ENCODE assay signal across 2 cellular contexts in the genomic region with DNA sequence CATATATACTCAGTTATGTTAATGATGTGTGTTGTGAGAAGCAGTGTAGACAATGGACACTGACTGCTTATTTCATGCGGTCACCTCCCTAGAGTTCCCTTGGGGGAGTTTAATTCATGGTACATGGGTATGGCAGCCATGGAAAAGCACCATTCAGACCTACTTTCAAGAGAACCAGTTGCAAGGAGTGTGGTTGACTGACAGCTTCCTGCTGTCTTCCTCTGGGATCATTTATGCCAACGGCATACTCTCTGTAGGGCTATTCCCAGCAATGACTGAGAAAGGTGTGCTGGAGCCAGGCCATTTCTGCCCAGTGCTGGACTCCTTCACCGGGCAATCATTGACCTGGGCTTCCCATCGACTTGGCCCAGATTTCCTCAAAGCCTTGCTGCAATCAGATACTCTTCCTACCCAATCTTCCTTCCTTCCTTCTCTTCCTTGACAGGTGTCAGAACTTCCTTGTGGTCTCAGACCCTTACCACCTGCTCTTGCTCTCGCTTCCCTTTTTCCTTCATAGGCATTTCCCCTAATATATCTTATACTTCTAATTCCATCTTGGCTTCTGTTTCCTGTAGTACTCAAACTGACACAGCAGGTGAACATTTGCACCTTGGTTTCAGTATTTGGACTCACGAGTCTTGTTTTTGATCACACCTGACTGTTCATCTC.
TF ChIP-seq lines count a peak whose summit lies in the region.

No MANE protein-coding gene starts in this region.

TF ChIP-seq in HepG2, 621 proteins besides CTCF, POLR2A, EP300 and RAD21:
- TF ChIP-seq ZSCAN12 (CRISPR knock-in tag; IDR thresholded peaks at IDR 0.05) (no peak), ISX (CRISPR knock-in tag; conservative IDR thresholded peaks at IDR 0.05) (no peak), ZNF101 (CRISPR knock-in tag; IDR thresholded peaks at IDR 0.05; ENCODE audit: borderline replicate concordance, low read depth) (no peak), ZBTB38 (CRISPR knock-in tag; IDR thresholded peaks at IDR 0.05) (no peak), ZNF354B (CRISPR knock-in tag; IDR thresholded peaks at IDR 0.05) (no peak), MXI1 (IDR thresholded peaks at IDR 0.05; ENCODE audit: borderline replicate concordance, low read depth, low read length) (no peak), ZKSCAN1 (IDR thresholded peaks at IDR 0.05; ENCODE audit: low read length) (no peak), FOXP1 (IDR thresholded peaks at IDR 0.05) (no peak), FOXP1 (CRISPR knock-in tag; IDR thresholded peaks at IDR 0.05) (no peak), ZNF441 (CRISPR knock-in tag; IDR thresholded peaks at IDR 0.05; ENCODE audit: borderline replicate concordance) (no peak), ZNF749 (CRISPR knock-in tag; IDR thresholded peaks at IDR 0.05; ENCODE audit: borderline replicate concordance) (no peak), THAP11 (CRISPR knock-in tag; IDR thresholded peaks at IDR 0.05) (no peak), KDM2A (CRISPR knock-in tag; IDR thresholded peaks at IDR 0.05; ENCODE audit: borderline replicate concordance, low read depth) (no peak), SMYD3 (CRISPR knock-in tag; IDR thresholded peaks at IDR 0.05) (no peak), ZNF10 (CRISPR knock-in tag; IDR thresholded peaks at IDR 0.05; ENCODE audit: borderline replicate concordance, low read depth) (no peak), CHCHD3 (CRISPR knock-in tag; IDR thresholded peaks at IDR 0.05) (no peak)
- TF ChIP-seq, protein P1, sequence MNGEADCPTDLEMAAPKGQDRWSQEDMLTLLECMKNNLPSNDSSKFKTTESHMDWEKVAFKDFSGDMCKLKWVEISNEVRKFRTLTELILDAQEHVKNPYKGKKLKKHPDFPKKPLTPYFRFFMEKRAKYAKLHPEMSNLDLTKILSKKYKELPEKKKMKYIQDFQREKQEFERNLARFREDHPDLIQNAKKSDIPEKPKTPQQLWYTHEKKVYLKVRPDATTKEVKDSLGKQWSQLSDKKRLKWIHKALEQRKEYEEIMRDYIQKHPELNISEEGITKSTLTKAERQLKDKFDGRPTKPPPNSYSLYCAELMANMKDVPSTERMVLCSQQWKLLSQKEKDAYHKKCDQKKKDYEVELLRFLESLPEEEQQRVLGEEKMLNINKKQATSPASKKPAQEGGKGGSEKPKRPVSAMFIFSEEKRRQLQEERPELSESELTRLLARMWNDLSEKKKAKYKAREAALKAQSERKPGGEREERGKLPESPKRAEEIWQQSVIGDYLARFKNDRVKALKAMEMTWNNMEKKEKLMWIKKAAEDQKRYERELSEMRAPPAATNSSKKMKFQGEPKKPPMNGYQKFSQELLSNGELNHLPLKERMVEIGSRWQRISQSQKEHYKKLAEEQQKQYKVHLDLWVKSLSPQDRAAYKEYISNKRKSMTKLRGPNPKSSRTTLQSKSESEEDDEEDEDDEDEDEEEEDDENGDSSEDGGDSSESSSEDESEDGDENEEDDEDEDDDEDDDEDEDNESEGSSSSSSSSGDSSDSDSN (CRISPR knock-in tag; IDR thresholded peaks at IDR 0.05) = no peak
- TF ChIP-seq, protein P2, sequence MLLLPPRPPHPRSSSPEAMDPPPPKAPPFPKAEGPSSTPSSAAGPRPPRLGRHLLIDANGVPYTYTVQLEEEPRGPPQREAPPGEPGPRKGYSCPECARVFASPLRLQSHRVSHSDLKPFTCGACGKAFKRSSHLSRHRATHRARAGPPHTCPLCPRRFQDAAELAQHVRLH (CRISPR knock-in tag; IDR thresholded peaks at IDR 0.05; ENCODE audit: borderline replicate concordance, low read depth) = no peak
- TF ChIP-seq, protein P3, sequence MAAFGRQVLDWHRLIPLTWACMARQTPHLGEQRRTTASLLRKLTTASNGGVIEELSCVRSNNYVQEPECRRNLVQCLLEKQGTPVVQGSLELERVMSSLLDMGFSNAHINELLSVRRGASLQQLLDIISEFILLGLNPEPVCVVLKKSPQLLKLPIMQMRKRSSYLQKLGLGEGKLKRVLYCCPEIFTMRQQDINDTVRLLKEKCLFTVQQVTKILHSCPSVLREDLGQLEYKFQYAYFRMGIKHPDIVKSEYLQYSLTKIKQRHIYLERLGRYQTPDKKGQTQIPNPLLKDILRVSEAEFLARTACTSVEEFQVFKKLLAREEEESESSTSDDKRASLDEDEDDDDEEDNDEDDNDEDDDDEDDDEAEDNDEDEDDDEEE (CRISPR knock-in tag; IDR thresholded peaks at IDR 0.05) = no peak
- TF ChIP-seq, protein P4, sequence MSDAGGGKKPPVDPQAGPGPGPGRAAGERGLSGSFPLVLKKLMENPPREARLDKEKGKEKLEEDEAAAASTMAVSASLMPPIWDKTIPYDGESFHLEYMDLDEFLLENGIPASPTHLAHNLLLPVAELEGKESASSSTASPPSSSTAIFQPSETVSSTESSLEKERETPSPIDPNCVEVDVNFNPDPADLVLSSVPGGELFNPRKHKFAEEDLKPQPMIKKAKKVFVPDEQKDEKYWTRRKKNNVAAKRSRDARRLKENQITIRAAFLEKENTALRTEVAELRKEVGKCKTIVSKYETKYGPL (CRISPR knock-in tag; IDR thresholded peaks at IDR 0.05) = no peak
- TF ChIP-seq, protein P5, sequence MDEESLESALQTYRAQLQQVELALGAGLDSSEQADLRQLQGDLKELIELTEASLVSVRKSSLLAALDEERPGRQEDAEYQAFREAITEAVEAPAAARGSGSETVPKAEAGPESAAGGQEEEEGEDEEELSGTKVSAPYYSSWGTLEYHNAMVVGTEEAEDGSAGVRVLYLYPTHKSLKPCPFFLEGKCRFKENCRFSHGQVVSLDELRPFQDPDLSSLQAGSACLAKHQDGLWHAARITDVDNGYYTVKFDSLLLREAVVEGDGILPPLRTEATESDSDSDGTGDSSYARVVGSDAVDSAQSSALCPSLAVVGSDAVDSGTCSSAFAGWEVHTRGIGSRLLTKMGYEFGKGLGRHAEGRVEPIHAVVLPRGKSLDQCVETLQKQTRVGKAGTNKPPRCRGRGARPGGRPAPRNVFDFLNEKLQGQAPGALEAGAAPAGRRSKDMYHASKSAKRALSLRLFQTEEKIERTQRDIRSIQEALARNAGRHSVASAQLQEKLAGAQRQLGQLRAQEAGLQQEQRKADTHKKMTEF (CRISPR knock-in tag; IDR thresholded peaks at IDR 0.05) = no peak

TF ChIP-seq in H1, 55 proteins besides CTCF, POLR2A, EP300 and RAD21:
- TF ChIP-seq, protein P6, sequence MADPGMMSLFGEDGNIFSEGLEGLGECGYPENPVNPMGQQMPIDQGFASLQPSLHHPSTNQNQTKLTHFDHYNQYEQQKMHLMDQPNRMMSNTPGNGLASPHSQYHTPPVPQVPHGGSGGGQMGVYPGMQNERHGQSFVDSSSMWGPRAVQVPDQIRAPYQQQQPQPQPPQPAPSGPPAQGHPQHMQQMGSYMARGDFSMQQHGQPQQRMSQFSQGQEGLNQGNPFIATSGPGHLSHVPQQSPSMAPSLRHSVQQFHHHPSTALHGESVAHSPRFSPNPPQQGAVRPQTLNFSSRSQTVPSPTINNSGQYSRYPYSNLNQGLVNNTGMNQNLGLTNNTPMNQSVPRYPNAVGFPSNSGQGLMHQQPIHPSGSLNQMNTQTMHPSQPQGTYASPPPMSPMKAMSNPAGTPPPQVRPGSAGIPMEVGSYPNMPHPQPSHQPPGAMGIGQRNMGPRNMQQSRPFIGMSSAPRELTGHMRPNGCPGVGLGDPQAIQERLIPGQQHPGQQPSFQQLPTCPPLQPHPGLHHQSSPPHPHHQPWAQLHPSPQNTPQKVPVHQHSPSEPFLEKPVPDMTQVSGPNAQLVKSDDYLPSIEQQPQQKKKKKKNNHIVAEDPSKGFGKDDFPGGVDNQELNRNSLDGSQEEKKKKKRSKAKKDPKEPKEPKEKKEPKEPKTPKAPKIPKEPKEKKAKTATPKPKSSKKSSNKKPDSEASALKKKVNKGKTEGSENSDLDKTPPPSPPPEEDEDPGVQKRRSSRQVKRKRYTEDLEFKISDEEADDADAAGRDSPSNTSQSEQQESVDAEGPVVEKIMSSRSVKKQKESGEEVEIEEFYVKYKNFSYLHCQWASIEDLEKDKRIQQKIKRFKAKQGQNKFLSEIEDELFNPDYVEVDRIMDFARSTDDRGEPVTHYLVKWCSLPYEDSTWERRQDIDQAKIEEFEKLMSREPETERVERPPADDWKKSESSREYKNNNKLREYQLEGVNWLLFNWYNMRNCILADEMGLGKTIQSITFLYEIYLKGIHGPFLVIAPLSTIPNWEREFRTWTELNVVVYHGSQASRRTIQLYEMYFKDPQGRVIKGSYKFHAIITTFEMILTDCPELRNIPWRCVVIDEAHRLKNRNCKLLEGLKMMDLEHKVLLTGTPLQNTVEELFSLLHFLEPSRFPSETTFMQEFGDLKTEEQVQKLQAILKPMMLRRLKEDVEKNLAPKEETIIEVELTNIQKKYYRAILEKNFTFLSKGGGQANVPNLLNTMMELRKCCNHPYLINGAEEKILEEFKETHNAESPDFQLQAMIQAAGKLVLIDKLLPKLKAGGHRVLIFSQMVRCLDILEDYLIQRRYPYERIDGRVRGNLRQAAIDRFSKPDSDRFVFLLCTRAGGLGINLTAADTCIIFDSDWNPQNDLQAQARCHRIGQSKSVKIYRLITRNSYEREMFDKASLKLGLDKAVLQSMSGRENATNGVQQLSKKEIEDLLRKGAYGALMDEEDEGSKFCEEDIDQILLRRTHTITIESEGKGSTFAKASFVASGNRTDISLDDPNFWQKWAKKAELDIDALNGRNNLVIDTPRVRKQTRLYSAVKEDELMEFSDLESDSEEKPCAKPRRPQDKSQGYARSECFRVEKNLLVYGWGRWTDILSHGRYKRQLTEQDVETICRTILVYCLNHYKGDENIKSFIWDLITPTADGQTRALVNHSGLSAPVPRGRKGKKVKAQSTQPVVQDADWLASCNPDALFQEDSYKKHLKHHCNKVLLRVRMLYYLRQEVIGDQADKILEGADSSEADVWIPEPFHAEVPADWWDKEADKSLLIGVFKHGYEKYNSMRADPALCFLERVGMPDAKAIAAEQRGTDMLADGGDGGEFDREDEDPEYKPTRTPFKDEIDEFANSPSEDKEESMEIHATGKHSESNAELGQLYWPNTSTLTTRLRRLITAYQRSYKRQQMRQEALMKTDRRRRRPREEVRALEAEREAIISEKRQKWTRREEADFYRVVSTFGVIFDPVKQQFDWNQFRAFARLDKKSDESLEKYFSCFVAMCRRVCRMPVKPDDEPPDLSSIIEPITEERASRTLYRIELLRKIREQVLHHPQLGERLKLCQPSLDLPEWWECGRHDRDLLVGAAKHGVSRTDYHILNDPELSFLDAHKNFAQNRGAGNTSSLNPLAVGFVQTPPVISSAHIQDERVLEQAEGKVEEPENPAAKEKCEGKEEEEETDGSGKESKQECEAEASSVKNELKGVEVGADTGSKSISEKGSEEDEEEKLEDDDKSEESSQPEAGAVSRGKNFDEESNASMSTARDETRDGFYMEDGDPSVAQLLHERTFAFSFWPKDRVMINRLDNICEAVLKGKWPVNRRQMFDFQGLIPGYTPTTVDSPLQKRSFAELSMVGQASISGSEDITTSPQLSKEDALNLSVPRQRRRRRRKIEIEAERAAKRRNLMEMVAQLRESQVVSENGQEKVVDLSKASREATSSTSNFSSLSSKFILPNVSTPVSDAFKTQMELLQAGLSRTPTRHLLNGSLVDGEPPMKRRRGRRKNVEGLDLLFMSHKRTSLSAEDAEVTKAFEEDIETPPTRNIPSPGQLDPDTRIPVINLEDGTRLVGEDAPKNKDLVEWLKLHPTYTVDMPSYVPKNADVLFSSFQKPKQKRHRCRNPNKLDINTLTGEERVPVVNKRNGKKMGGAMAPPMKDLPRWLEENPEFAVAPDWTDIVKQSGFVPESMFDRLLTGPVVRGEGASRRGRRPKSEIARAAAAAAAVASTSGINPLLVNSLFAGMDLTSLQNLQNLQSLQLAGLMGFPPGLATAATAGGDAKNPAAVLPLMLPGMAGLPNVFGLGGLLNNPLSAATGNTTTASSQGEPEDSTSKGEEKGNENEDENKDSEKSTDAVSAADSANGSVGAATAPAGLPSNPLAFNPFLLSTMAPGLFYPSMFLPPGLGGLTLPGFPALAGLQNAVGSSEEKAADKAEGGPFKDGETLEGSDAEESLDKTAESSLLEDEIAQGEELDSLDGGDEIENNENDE (IDR thresholded peaks at IDR 0.05; ENCODE audit: insufficient replicate concordance, low read length) = no peak
- no peak for TF ChIP-seq TCF12 (IDR thresholded peaks at IDR 0.05; ENCODE audit: low read depth, low read length)
- TF ChIP-seq, protein P7, sequence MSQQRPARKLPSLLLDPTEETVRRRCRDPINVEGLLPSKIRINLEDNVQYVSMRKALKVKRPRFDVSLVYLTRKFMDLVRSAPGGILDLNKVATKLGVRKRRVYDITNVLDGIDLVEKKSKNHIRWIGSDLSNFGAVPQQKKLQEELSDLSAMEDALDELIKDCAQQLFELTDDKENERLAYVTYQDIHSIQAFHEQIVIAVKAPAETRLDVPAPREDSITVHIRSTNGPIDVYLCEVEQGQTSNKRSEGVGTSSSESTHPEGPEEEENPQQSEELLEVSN (IDR thresholded peaks at IDR 0.05) = no peak
- no peak for TF ChIP-seq SP2 (IDR thresholded peaks at IDR 0.05; ENCODE audit: low read length)
- no peak for TF ChIP-seq HDAC2 (IDR thresholded peaks at IDR 0.05; ENCODE audit: borderline replicate concordance in 1 of 2, low read depth in 2 of 2, low read length in 2 of 2)
- TF ChIP-seq SP4 (IDR thresholded peaks at IDR 0.05; ENCODE audit: low read length) = no peak
- TF ChIP-seq SAP30 (IDR thresholded peaks at IDR 0.05; ENCODE audit: insufficient read depth, insufficient replicate concordance, low read length) = no peak
- TF ChIP-seq KDM5A (IDR thresholded peaks at IDR 0.05; ENCODE audit: low read length) = no peak
- TF ChIP-seq KDM1A (IDR thresholded peaks at IDR 0.05; ENCODE audit: borderline replicate concordance, low read length) = no peak
- no peak for TF ChIP-seq TEAD4 (IDR thresholded peaks at IDR 0.05; ENCODE audit: low read depth, low read length)
- TF ChIP-seq SIN3A (conservative IDR thresholded peaks at IDR 0.05 in 1 of 2, IDR thresholded peaks at IDR 0.05 in 1 of 2; ENCODE audit: low read depth in 1 of 2, low read length in 2 of 2) = no peak
- no peak for TF ChIP-seq NANOG (IDR thresholded peaks at IDR 0.05; ENCODE audit: insufficient read depth, low read depth, low read length, poor library complexity, severe bottlenecking)
- TF ChIP-seq JUND (IDR thresholded peaks at IDR 0.05; ENCODE audit: low read length) = no peak
- no peak for TF ChIP-seq CHD2 (IDR thresholded peaks at IDR 0.05; ENCODE audit: low read length)
- TF ChIP-seq CREB1 (IDR thresholded peaks at IDR 0.05) = no peak
- no peak for TF ChIP-seq CEBPB (IDR thresholded peaks at IDR 0.05; ENCODE audit: low read depth, low read length)
- TF ChIP-seq GTF2F1 (IDR thresholded peaks at IDR 0.05; ENCODE audit: borderline replicate concordance, low read depth, low read length) = no peak
